ENCODE assay signal across 12 cellular contexts in genomic region chr10:16586358-16587138, GRCh38.
DNase-seq lines count a peak whose midpoint lies in the region; ATAC-seq and TF ChIP-seq lines count a peak whose summit lies in the region.
"Had no signal": no experiment of that assay in that cellular context is flagged by ENCODE, and none has a peak within 500 bp of the region (broad histone marks: within the 10 kb centered on the region; RNA-seq: fewer than 3 reads in every experiment).

No MANE protein-coding gene starts in this region.

- H3K4me1 ChIP-seq in right atrium auricular region (no peaks in the 10 kb centered on the region), body of pancreas (no peaks in the 10 kb centered on the region), testis (no peaks in the 10 kb centered on the region)
- H3K4me1 ChIP-seq: Peyer's patch had no signal

- H3K9me3 ChIP-seq in right atrium auricular region (no peaks in the 10 kb centered on the region), body of pancreas (no peaks in the 10 kb centered on the region), testis (no peaks in the 10 kb centered on the region)
- H3K9me3 ChIP-seq: BLaER1 treated with 17β-estradiol and CSF1 and Interleukin-3, amounts not matched to agents 10 nM and 100 nM; neutrophil; Peyer's patch had no signal

- TF ChIP-seq CTCF in right atrium auricular region (IDR thresholded peaks at IDR 0.05) (no peak), body of pancreas (IDR thresholded peaks at IDR 0.05) (no peak), testis (IDR thresholded peaks at IDR 0.05) (no peak)

- H3K36me3 ChIP-seq in right atrium auricular region (no peaks in the 10 kb centered on the region), body of pancreas (replicated peaks in 1 of 2; ENCODE audit: insufficient read depth in 1 of 2, low read depth in 2 of 2) (no peaks in the 10 kb centered on the region), testis (ENCODE audit: low read depth, missing control alignments) (no peaks in the 10 kb centered on the region)
- H3K36me3 ChIP-seq: Peyer's patch had no signal

- TF ChIP-seq POLR2A in body of pancreas (IDR thresholded peaks at IDR 0.05) (no peak), testis (IDR thresholded peaks at IDR 0.05) (no peak)

- WGBS in body of pancreas, 2 donors, result 87 to 89% methylated on average over 7 of the region's 7 CpGs
- 91 to 94% methylated on average over 7 of the region's 7 CpGs for WGBS in testis, 2 donors

- H3K27me3 ChIP-seq in right atrium auricular region, result no peaks in the 10 kb centered on the region
- H3K27me3 ChIP-seq in body of pancreas, result no peaks in the 10 kb centered on the region
- no peaks in the 10 kb centered on the region for H3K27me3 ChIP-seq in testis
- H3K27me3 ChIP-seq: BLaER1 treated with 17β-estradiol and CSF1 and Interleukin-3, amounts not matched to agents 10 nM and 100 nM; Peyer's patch had no signal

- ATAC-seq in GM18502 (IDR thresholded peaks at IDR 0.05; ENCODE audit: poor library complexity, unreplicated experiment) (peak; percentile 92), GM19395 (IDR thresholded peaks at IDR 0.05; ENCODE audit: unreplicated experiment) (peak; percentile 95), HG02798 (IDR thresholded peaks at IDR 0.05; ENCODE audit: poor library complexity, unreplicated experiment) (peak; percentile 90), HG03460 (IDR thresholded peaks at IDR 0.05; ENCODE audit: unreplicated experiment) (peak; percentile 88), body of pancreas (no peak)

- H3K4me3 ChIP-seq in right atrium auricular region (no peak overlapping the region), body of pancreas (no peak overlapping the region), testis (no peak overlapping the region)
- H3K4me3 ChIP-seq: BLaER1 treated with 17β-estradiol and CSF1 and Interleukin-3, amounts not matched to agents 10 nM and 100 nM; Peyer's patch had no signal

- intact Hi-C loops in body of pancreas (cut with DNase I), result no loop called here
- intact Hi-C loops in testis (cut with DNase I; ENCODE audit: low total_unique reads), result no loop called here

- H3K27ac ChIP-seq in right atrium auricular region (no peak overlapping the region), body of pancreas (no peak overlapping the region), testis (no peak overlapping the region)
- H3K27ac ChIP-seq: BLaER1 treated with 17β-estradiol and CSF1 and Interleukin-3, amounts not matched to agents 10 nM and 100 nM; neutrophil; Peyer's patch had no signal

- no peak for DNase-seq in SW480 (ENCODE audit: low spot score)
- DNase-seq in right atrium auricular region (ENCODE audit: low spot score), result no peak
- no peak for DNase-seq in body of pancreas
- no peak for DNase-seq in testis
- DNase-seq: cerebellar nuclear complex, Peyer's patch had no signal
